Comparison of ENCODE assay signal across 21 cellular contexts in the genomic region with DNA sequence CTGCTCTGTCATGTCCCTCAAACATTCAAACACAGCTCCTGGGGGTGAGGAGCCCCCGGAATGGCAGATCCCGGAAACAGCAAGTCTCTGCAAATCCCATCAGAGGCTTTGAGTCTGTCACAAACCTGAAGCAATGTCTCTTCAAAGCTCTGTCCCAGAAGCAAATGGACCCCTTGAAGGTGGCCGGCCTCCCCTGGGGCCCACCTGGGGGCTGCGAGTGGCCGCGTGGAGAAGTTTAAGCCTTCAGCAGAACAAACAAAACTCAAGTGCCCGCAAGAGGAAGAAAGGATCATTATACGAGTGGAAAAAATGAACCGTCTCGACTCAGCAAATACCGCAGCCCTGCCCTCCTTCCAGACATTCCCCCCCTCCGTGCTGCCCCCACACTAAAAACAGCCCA.
"Had no signal": no experiment of that assay in that cellular context is flagged by ENCODE, and none has a peak within 500 bp of the region (broad histone marks: within the 10 kb centered on the region; RNA-seq: fewer than 3 reads in every experiment).

No MANE protein-coding gene starts in this region.

- H3K36me3 ChIP-seq: gastrocnemius medialis, heart right ventricle, left ventricle myocardium inferior, lower lobe of right lung, uterus had no signal

- ATAC-seq: esophagus mucosa; gastrocnemius medialis; heart right ventricle; lower lobe of right lung; stimulated activated effector memory CD8-positive, alpha-beta T cell treated with anti-CD3 and anti-CD28 coated beads, Interleukin-12 subunit alpha, Interleukin-12 subunit beta, amount 100 ng/mL, for 72 hours had no signal

- H3K36me3 Mint-ChIP-seq: naive B cell; stimulated activated effector memory CD8-positive, alpha-beta T cell treated with anti-CD3 and anti-CD28 coated beads, Interleukin-12 subunit alpha, Interleukin-12 subunit beta, amount 100 ng/mL, for 72 hours; type B pancreatic cell had no signal

- H3K4me3 ChIP-seq: gastrocnemius medialis, heart right ventricle, left ventricle myocardium inferior, lower lobe of right lung, testis, uterus had no signal

- H3K4me3 Mint-ChIP-seq: naive B cell; nephron; stimulated activated effector memory CD8-positive, alpha-beta T cell treated with anti-CD3 and anti-CD28 coated beads, Interleukin-12 subunit alpha, Interleukin-12 subunit beta, amount 100 ng/mL, for 72 hours; stimulated activated naive CD8-positive, alpha-beta T cell treated with anti-CD3 and anti-CD28 coated beads, Interleukin-15, Interleukin-2, amounts not matched to agents 100 ng/mL and 50 ng/mL, for 24 hours; type B pancreatic cell had no signal

- H3K9me3 ChIP-seq: gastrocnemius medialis, heart right ventricle, left ventricle myocardium inferior, lower lobe of right lung, testis, uterus had no signal

- H3K27ac ChIP-seq: gastrocnemius medialis, heart right ventricle, lower lobe of right lung, testis, uterus had no signal

- H3K9me3 Mint-ChIP-seq: naive B cell; nephron; stimulated activated effector memory CD8-positive, alpha-beta T cell treated with anti-CD3 and anti-CD28 coated beads, Interleukin-12 subunit alpha, Interleukin-12 subunit beta, amount 100 ng/mL, for 72 hours; stimulated activated naive CD8-positive, alpha-beta T cell treated with anti-CD3 and anti-CD28 coated beads, Interleukin-15, Interleukin-2, amounts not matched to agents 100 ng/mL and 50 ng/mL, for 24 hours; type B pancreatic cell had no signal

- H3K27me3 ChIP-seq: gastrocnemius medialis, testis, uterus had no signal

- DNase-seq: central memory CD4-positive, alpha-beta T cell; effector memory CD4-positive, alpha-beta T cell; gastrocnemius medialis; heart right ventricle; hypothalamus; islet precursor cell; left ventricle myocardium inferior; lower lobe of right lung; mesenchymal stem cell; naive B cell; right cardiac atrium; small intestine; stimulated activated CD4-positive, alpha-beta T cell treated with anti-CD3 and anti-CD28 coated beads, Interleukin-4, amount 100 ng/mL, for 1 hour; stimulated activated CD8-positive, alpha-beta memory T cell treated with anti-CD3 and anti-CD28 coated beads, Interleukin-4, amount 100 ng/mL, for 48 hours; testis; uterus had no signal

- H3K27me3 Mint-ChIP-seq: naive B cell; stimulated activated naive CD8-positive, alpha-beta T cell treated with anti-CD3 and anti-CD28 coated beads, Interleukin-15, Interleukin-2, amounts not matched to agents 100 ng/mL and 50 ng/mL, for 24 hours had no signal

- H3K27ac Mint-ChIP-seq: naive B cell; stimulated activated effector memory CD8-positive, alpha-beta T cell treated with anti-CD3 and anti-CD28 coated beads, Interleukin-12 subunit alpha, Interleukin-12 subunit beta, amount 100 ng/mL, for 72 hours; stimulated activated naive CD8-positive, alpha-beta T cell treated with anti-CD3 and anti-CD28 coated beads, Interleukin-15, Interleukin-2, amounts not matched to agents 100 ng/mL and 50 ng/mL, for 24 hours had no signal

- H3K4me1 Mint-ChIP-seq: naive B cell; stimulated activated effector memory CD8-positive, alpha-beta T cell treated with anti-CD3 and anti-CD28 coated beads, Interleukin-12 subunit alpha, Interleukin-12 subunit beta, amount 100 ng/mL, for 72 hours had no signal
